In genomic region chr12:6276936-6277615, GRCh38 we compare ENCODE assay signal across 9 cellular contexts. TPM values are rescaled to one million over a fixed set of nuclear protein-coding genes. Genes with fewer than 3 reads are reported as not detected.
DNase-seq lines count a peak whose midpoint lies in the region; ATAC-seq, FAIRE-seq and TF ChIP-seq lines count a peak whose summit lies in the region.
"Had no signal": no experiment of that assay in that cellular context is flagged by ENCODE, and none has a peak within 500 bp of the region (broad histone marks: within the 10 kb centered on the region; RNA-seq: fewer than 3 reads in every experiment).

No MANE protein-coding gene starts in this region.

- H4K91ac ChIP-seq in H1 (replicated peaks; ENCODE audit: insufficient read length, low read length): no peak overlapping the region

- TF ChIP-seq POLR2A in H1 (IDR thresholded peaks at IDR 0.05; ENCODE audit: control extremely low read depth in 1 of 2, low read depth in 2 of 2, low read length in 2 of 2): no peak

- H3K56ac ChIP-seq in H1 (replicated peaks; ENCODE audit: insufficient read length, low read depth, low read length): no peak overlapping the region

- peaks cover 22 to 45% (median 33%) of the 10 kb centered on the region in 4 experiments for H3K4me1 ChIP-seq in H1 (replicated peaks in 1 of 4; ENCODE audit: control insufficient read depth in 3 of 4, insufficient read depth in 4 of 4, low read length in 3 of 4)
- H3K4me1 ChIP-seq in osteoblast (ENCODE audit: insufficient read depth, low read length): peaks cover 31% of the 10 kb centered on the region

- no peaks in the 10 kb centered on the region for H3K9me3 ChIP-seq in H1 (ENCODE audit: insufficient read depth in 2 of 2, low read depth in 1 of 2, low read length in 1 of 2)
- no peaks in the 10 kb centered on the region for H3K9me3 ChIP-seq in osteoblast (ENCODE audit: low read depth, low read length)

- H3K23ac ChIP-seq in H1 (ENCODE audit: insufficient read length): no peak overlapping the region

- H2BK120ac ChIP-seq in H1 (replicated peaks; ENCODE audit: low read depth, low read length): no peak overlapping the region

- 65% methylated on average over 7 of the region's 7 CpGs; no CpG with 5 or more reads in 1 of the 2 experiments for WGBS in H1 (ENCODE audit: extremely low coverage in 1 of 2, insufficient coverage in 1 of 2, insufficient read length in 1 of 2, insufficient replicate concordance in 2 of 2, low coverage in 1 of 2, low lambda C conversion rate in 2 of 2, missing lambda C conversion rate in 1 of 2), 2 experiments

- H2AK5ac ChIP-seq in H1 (ENCODE audit: low read depth, low read length): no peak overlapping the region

- H3K36me3 ChIP-seq in H1 (ENCODE audit: control insufficient read depth in 2 of 4, insufficient read depth in 4 of 4, low read length in 3 of 4) (no peaks in the 10 kb centered on the region), osteoblast (ENCODE audit: insufficient read depth, low read length) (no peaks in the 10 kb centered on the region)

- POLR2A ChIA-PET in H1 (lab: Charles Lee; ENCODE audit: partially characterized antibody): interaction anchor here (0.9 to 3.5 kb wide), 7 partner anchors 19 to 79 kb away, joined by 3 to 33 read pairs (median 3); partner anchors contain the start of gene CD9

- no peak for TF ChIP-seq EP300 in H1 (IDR thresholded peaks at IDR 0.05; ENCODE audit: borderline replicate concordance in 1 of 2, low read depth in 2 of 2, low read length in 2 of 2)

- H3K27ac ChIP-seq in H1 (ENCODE audit: low read depth, low read length) (no peak overlapping the region), osteoblast (ENCODE audit: low read depth, low read length) (no peak overlapping the region)

- H3K18ac ChIP-seq in H1 (ENCODE audit: extremely low read depth, low read length): no peak overlapping the region

- ATAC-seq in HG03175 (IDR thresholded peaks at IDR 0.05; ENCODE audit: unreplicated experiment): no peak
- no peak for ATAC-seq in GM18861 (IDR thresholded peaks at IDR 0.05; ENCODE audit: unreplicated experiment)
- no peak for ATAC-seq in GM19023 (IDR thresholded peaks at IDR 0.05; ENCODE audit: unreplicated experiment)

- H2BK20ac ChIP-seq in H1 (ENCODE audit: low read length): 0 out of 2 replicates have a peak overlapping the region, but pooled peaks have one; percentile 38

- CTCF ChIA-PET in H1 (lab: Charles Lee; ENCODE audit: partially characterized antibody): interaction anchor here (0.7 to 10.4 kb wide), 17 partner anchors 8 to 388 kb away, joined by 3 to 433 read pairs (median 10); partner anchors contain the start of gene CD9

- no peak overlapping the region for H3K4ac ChIP-seq in H1 (replicated peaks; ENCODE audit: insufficient read length, low read depth, low read length)

- no peak overlapping the region for H2BK12ac ChIP-seq in H1 (ENCODE audit: low read depth, low read length)

- H2BK5ac ChIP-seq in H1 (ENCODE audit: low read depth, low read length): no peak overlapping the region

- no peak overlapping the region for H4K5ac ChIP-seq in H1 (ENCODE audit: insufficient read length, low read depth, low read length)

- DNase-seq in AG10803 (ENCODE audit: low read depth) (no peak), LNCaP clone FGC (ENCODE audit: low read depth) (peak; percentile 62), H1 (ENCODE audit: low read depth in 1 of 2, low spot score in 2 of 2) (no peak), osteoblast (ENCODE audit: insufficient read length, low spot score, missing footprints) (peak; percentile 61), iPS-NIHi7 (ENCODE audit: extremely low spot score) (no peak)
- DNase-seq: activated T-cell treated with anti-CD3 and anti-CD28 coated beads for 4 hours had no signal

- peak; percentile 38 to 53; a peak in 3 of 4 replicates for TF ChIP-seq RAD21 in H1 (IDR thresholded peaks at IDR 0.05 in 1 of 2, conservative IDR thresholded peaks at IDR 0.05 in 1 of 2; ENCODE audit: low read depth in 2 of 2, low read length in 2 of 2)

- TF ChIP-seq CTCF in AG10803 (conservative IDR thresholded peaks at IDR 0.05; ENCODE audit: low read length): peak; percentile 31
- peak; percentile 51 for TF ChIP-seq CTCF in LNCaP clone FGC (IDR thresholded peaks at IDR 0.05; ENCODE audit: control insufficient read depth, extremely low read depth, insufficient read depth)
- peak; percentile 36 to 47 (median 38); a peak in 3 of 4 replicates for TF ChIP-seq CTCF in H1 (IDR thresholded peaks at IDR 0.05; ENCODE audit: control extremely low read depth in 1 of 3, insufficient read depth in 1 of 3, low read depth in 1 of 3, low read length in 3 of 3)
- TF ChIP-seq CTCF in osteoblast (IDR thresholded peaks at IDR 0.05; ENCODE audit: extremely low read depth, low read depth, low read length): no peak

- H3K27me3 ChIP-seq in H1 (replicated peaks in 1 of 4; ENCODE audit: control insufficient read depth in 3 of 4, extremely low read depth in 1 of 4, insufficient read depth in 3 of 4, low read length in 3 of 4) (no peaks in the 10 kb centered on the region), osteoblast (ENCODE audit: insufficient read depth, low read length) (peaks cover 9% of the 10 kb centered on the region)

- H2BK15ac ChIP-seq in H1 (ENCODE audit: low read length): no peak overlapping the region; the same call in 1 of the 2 replicates

- H4K8ac ChIP-seq in H1 (ENCODE audit: extremely low read depth, insufficient read depth, low read length): no peak overlapping the region

- no peak overlapping the region for H3K9ac ChIP-seq in H1 (replicated peaks in 1 of 4; ENCODE audit: extremely low read depth in 1 of 4, low read depth in 3 of 4, low read length in 3 of 4)

- H3K4me2 ChIP-seq in H1 (ENCODE audit: insufficient read depth in 1 of 2, low read depth in 2 of 2, low read length in 2 of 2) (no peak overlapping the region; a peak in 1 of 4 replicates), osteoblast (ENCODE audit: insufficient read depth, low read length) (no peak overlapping the region)

- no peak overlapping the region for H3K14ac ChIP-seq in H1 (ENCODE audit: insufficient read length)

- peaks cover 2% of the 10 kb centered on the region for H3K23me2 ChIP-seq in H1 (ENCODE audit: low read depth, low read length)

- no peak overlapping the region for H2AFZ ChIP-seq in H1 (ENCODE audit: low read length)
- H2AFZ ChIP-seq in osteoblast (ENCODE audit: low read length): no peak overlapping the region

- H3K79me2 ChIP-seq in H1 (ENCODE audit: control insufficient read depth in 1 of 2, insufficient read depth in 2 of 2, low read length in 2 of 2) (no peaks in the 10 kb centered on the region), osteoblast (ENCODE audit: insufficient read depth, low read length) (no peaks in the 10 kb centered on the region)

- H4K20me1 ChIP-seq in H1 (replicated peaks in 1 of 2; ENCODE audit: control insufficient read depth in 1 of 2, insufficient read depth in 2 of 2, low read length in 2 of 2) (no peaks in the 10 kb centered on the region), osteoblast (ENCODE audit: insufficient read depth, low read length) (no peaks in the 10 kb centered on the region)

- H3K4me3 ChIP-seq in AG10803 (ENCODE audit: low read length): no peak overlapping the region
- no peak overlapping the region for H3K4me3 ChIP-seq in LNCaP clone FGC (ENCODE audit: low read depth, low read length)
- no peak overlapping the region for H3K4me3 ChIP-seq in H1 (ENCODE audit: extremely low read depth in 1 of 4, insufficient read depth in 2 of 4, low read depth in 3 of 4, low read length in 4 of 4)
- no peak overlapping the region for H3K4me3 ChIP-seq in osteoblast (ENCODE audit: insufficient read depth, low read length)

- no peak for FAIRE-seq in H1 (lab: Jason Lieb, UNC)

- no peaks in the 10 kb centered on the region for H3K79me1 ChIP-seq in H1 (ENCODE audit: low read depth, low read length)

TF ChIP-seq in H1, 55 proteins besides CTCF, POLR2A, EP300 and RAD21 (continues in another document):
- no peak for TF ChIP-seq JUND (IDR thresholded peaks at IDR 0.05; ENCODE audit: low read length)
- no peak for TF ChIP-seq ZNF274 (IDR thresholded peaks at IDR 0.05; ENCODE audit: borderline replicate concordance, extremely low read depth, low read length)

RNA-seq across cellular contexts. Expression of gene PLEKHG6, which starts 33.4 kb away (rescaled TPM):
- total RNA-seq in H1 (2021; fragmentation: NEBNext Ultra II Directional; extraction: Animal tissue kit (Norgen Biotek cat#: 25700)): 25.5 and 32.5 TPM in 2 replicates
- polyA plus RNA-seq in H1 (2011; rRNA removed): 23.1 and 38.1 TPM in 2 replicates
- polyA plus RNA-seq in H1 (2011; cell fraction: cytosol; rRNA removed): 30.4 TPM
- 49.3 TPM for polyA plus RNA-seq in H1 (2011; cell fraction: nucleus; rRNA removed)
- polyA plus RNA-seq in H1 (2012, experiment 1 of 2): 22.6 to 29.6 TPM (median 26.3 TPM) in 4 replicates
- 28.8 TPM for polyA plus RNA-seq in H1 (2012, experiment 2 of 2)
- 18.8 TPM for polyA plus RNA-seq in H1 (2013, experiment 1 of 2)
- polyA plus RNA-seq in H1 (2013, experiment 2 of 2): 18.5 TPM
- 22.1 and 28.7 TPM in 2 replicates for polyA minus RNA-seq in H1 (2011; rRNA and poly(A)+ RNA removed)
- 17.8 TPM for polyA minus RNA-seq in H1 (2011; cell fraction: cytosol; rRNA and poly(A)+ RNA removed)
- 17.7 TPM for polyA minus RNA-seq in H1 (2011; cell fraction: nucleus; rRNA and poly(A)+ RNA removed)
- not detected in 2 replicates for total RNA-seq in osteoblast

Comparison
In these comparisons a context has a peak if more than half of its experiments do, and no peak if none do; other contexts are left out.
1. DNase-seq: peak in LNCaP clone FGC (single experiment) and osteoblast (single experiment); none in AG10803 (single experiment), H1 (0 of 2) and iPS-NIHi7 (single experiment).
2. RNA of gene PLEKHG6, which starts 33.4 kb away (total RNA-seq): 25.5 to 32.5 TPM in H1; not detected in osteoblast; every median in the first group is over 10 times any median in the second.